ENCODE assay signal across 1 cellular context in the genomic region with DNA sequence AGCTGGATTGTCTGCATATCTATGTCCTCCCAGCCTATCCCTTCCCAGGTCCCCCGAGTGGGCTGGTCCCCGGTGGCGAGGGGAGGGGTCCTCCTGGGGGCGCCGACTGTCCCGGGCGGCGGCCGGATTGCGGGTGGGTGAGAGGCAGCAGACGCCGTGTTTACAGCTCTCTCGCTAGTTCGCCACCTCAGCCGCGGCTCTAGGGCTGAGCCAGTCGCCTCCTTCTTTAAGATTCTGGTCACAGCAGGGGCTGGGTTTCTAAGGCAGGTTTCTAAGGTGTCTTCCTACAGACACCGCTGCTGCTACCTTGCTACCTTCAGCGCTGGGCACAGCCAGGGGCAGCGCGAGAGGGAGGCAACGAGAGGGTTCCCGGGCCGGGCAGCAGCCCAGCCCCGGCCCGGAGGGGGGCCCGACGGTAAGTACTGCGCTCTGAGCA.
TF ChIP-seq lines count a peak whose summit lies in the region.

No MANE protein-coding gene starts in this region.

TF ChIP-seq in SK-N-SH treated with all-trans-retinoic acid at 6 μM for 48 hours, 23 proteins besides CTCF, POLR2A, EP300 and RAD21:
- no peak for TF ChIP-seq ARNTL (CRISPR knock-in tag; IDR thresholded peaks at IDR 0.05; ENCODE audit: borderline replicate concordance, low read depth)
- TF ChIP-seq SNAI2 (CRISPR knock-in tag; IDR thresholded peaks at IDR 0.05) = no peak
- no peak for TF ChIP-seq TCF4 (CRISPR knock-in tag; IDR thresholded peaks at IDR 0.05; ENCODE audit: borderline replicate concordance)
- TF ChIP-seq, protein P1, sequence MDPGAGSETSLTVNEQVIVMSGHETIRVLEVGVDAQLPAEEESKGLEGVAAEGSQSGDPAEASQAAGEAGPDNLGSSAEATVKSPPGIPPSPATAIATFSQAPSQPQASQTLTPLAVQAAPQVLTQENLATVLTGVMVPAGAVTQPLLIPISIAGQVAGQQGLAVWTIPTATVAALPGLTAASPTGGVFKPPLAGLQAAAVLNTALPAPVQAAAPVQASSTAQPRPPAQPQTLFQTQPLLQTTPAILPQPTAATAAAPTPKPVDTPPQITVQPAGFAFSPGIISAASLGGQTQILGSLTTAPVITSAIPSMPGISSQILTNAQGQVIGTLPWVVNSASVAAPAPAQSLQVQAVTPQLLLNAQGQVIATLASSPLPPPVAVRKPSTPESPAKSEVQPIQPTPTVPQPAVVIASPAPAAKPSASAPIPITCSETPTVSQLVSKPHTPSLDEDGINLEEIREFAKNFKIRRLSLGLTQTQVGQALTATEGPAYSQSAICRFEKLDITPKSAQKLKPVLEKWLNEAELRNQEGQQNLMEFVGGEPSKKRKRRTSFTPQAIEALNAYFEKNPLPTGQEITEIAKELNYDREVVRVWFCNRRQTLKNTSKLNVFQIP (CRISPR knock-in tag; IDR thresholded peaks at IDR 0.05; ENCODE audit: borderline replicate concordance, low read depth) = no peak
- TF ChIP-seq BACH2 (CRISPR knock-in tag; IDR thresholded peaks at IDR 0.05; ENCODE audit: borderline replicate concordance) = no peak
- TF ChIP-seq ZFP3 (CRISPR knock-in tag; IDR thresholded peaks at IDR 0.05) = no peak
- TF ChIP-seq, protein P2, sequence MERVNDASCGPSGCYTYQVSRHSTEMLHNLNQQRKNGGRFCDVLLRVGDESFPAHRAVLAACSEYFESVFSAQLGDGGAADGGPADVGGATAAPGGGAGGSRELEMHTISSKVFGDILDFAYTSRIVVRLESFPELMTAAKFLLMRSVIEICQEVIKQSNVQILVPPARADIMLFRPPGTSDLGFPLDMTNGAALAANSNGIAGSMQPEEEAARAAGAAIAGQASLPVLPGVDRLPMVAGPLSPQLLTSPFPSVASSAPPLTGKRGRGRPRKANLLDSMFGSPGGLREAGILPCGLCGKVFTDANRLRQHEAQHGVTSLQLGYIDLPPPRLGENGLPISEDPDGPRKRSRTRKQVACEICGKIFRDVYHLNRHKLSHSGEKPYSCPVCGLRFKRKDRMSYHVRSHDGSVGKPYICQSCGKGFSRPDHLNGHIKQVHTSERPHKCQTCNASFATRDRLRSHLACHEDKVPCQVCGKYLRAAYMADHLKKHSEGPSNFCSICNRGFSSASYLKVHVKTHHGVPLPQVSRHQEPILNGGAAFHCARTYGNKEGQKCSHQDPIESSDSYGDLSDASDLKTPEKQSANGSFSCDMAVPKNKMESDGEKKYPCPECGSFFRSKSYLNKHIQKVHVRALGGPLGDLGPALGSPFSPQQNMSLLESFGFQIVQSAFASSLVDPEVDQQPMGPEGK (CRISPR knock-in tag; IDR thresholded peaks at IDR 0.05; ENCODE audit: borderline replicate concordance) = no peak
- no peak for TF ChIP-seq ZC3H10 (CRISPR knock-in tag; IDR thresholded peaks at IDR 0.05)
- TF ChIP-seq ZNF8 (CRISPR knock-in tag; IDR thresholded peaks at IDR 0.05) = no peak
- TF ChIP-seq PPARA (CRISPR knock-in tag; IDR thresholded peaks at IDR 0.05; ENCODE audit: borderline replicate concordance) = no peak
- no peak for TF ChIP-seq OSR1 (CRISPR knock-in tag; IDR thresholded peaks at IDR 0.05)
- no peak for TF ChIP-seq ZNF565 (CRISPR knock-in tag; conservative IDR thresholded peaks at IDR 0.05; ENCODE audit: low read depth)
- TF ChIP-seq, protein P3, sequence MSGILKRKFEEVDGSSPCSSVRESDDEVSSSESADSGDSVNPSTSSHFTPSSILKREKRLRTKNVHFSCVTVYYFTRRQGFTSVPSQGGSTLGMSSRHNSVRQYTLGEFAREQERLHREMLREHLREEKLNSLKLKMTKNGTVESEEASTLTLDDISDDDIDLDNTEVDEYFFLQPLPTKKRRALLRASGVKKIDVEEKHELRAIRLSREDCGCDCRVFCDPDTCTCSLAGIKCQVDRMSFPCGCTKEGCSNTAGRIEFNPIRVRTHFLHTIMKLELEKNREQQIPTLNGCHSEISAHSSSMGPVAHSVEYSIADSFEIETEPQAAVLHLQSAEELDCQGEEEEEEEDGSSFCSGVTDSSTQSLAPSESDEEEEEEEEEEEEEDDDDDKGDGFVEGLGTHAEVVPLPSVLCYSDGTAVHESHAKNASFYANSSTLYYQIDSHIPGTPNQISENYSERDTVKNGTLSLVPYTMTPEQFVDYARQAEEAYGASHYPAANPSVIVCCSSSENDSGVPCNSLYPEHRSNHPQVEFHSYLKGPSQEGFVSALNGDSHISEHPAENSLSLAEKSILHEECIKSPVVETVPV (CRISPR knock-in tag; IDR thresholded peaks at IDR 0.05) = no peak
